Comparison of ENCODE assay signal across 9 cellular contexts in genomic region chr7:98133621-98134266, GRCh38. TPM values are rescaled to one million over a fixed set of nuclear protein-coding genes. Genes with fewer than 3 reads are reported as not detected.
DNase-seq lines count a peak whose midpoint lies in the region; ATAC-seq and TF ChIP-seq lines count a peak whose summit lies in the region.
"Had no signal": no experiment of that assay in that cellular context is flagged by ENCODE, and none has a peak within 500 bp of the region (broad histone marks: within the 10 kb centered on the region; RNA-seq: fewer than 3 reads in every experiment).

No MANE protein-coding gene starts in this region.

- H3K9ac ChIP-seq in adipocyte (ENCODE audit: low read length) = no peak overlapping the region

- no peaks in the 10 kb centered on the region for H3K9me3 Mint-ChIP-seq in progenitor cell of endocrine pancreas (ENCODE audit: low read depth)

- TF ChIP-seq CTCF in progenitor cell of endocrine pancreas (IDR thresholded peaks at IDR 0.05; ENCODE audit: unreplicated experiment) = no peak

- H3K4me3 Mint-ChIP-seq in progenitor cell of endocrine pancreas (ENCODE audit: low read depth) = no peak overlapping the region

- H3K27me3 ChIP-seq in adipocyte (replicated peaks; ENCODE audit: control insufficient read depth, insufficient read depth, low read length) = no peaks in the 10 kb centered on the region

- peaks cover 33% of the 10 kb centered on the region for H3K4me1 Mint-ChIP-seq in progenitor cell of endocrine pancreas (ENCODE audit: low read depth)

- H3K27ac Mint-ChIP-seq in progenitor cell of endocrine pancreas = peak overlapping the region; percentile 34

- peaks cover 32% of the 10 kb centered on the region for H3K4me1 ChIP-seq in adipocyte (ENCODE audit: control insufficient read depth, insufficient read depth, low read length)

- H3K36me3 Mint-ChIP-seq in progenitor cell of endocrine pancreas (ENCODE audit: insufficient read depth) = peaks cover 6% of the 10 kb centered on the region

- H3K9me3 ChIP-seq in adipocyte (ENCODE audit: control insufficient read depth, low read length) = no peaks in the 10 kb centered on the region

- peak; percentile 13 for ATAC-seq in GM19324 (IDR thresholded peaks at IDR 0.05; ENCODE audit: low FRiP score, unreplicated experiment)
- ATAC-seq in HG03175 (IDR thresholded peaks at IDR 0.05; ENCODE audit: unreplicated experiment) = peak; percentile 7

- no peaks in the 10 kb centered on the region for H3K27me3 Mint-ChIP-seq in progenitor cell of endocrine pancreas

- H3K36me3 ChIP-seq in adipocyte (ENCODE audit: control insufficient read depth, insufficient read depth, low read length, severe bottlenecking) = peaks cover 3% of the 10 kb centered on the region

- H3K4me3 ChIP-seq in adipocyte (ENCODE audit: low read length) = no peak overlapping the region

- peak; percentile 14 for DNase-seq in adipocyte (ENCODE audit: low read depth)
- no peak for DNase-seq in progenitor cell of endocrine pancreas (ENCODE audit: low spot score, unreplicated experiment)
- DNase-seq in NCI-H1092 treated with DMSO at 0.1 percent for 48 hours (lab: John Stamatoyannopoulos, UW) = no peak
- DNase-seq in NCI-H524 treated with DMSO at 0.1 percent for 48 hours (lab: John Stamatoyannopoulos, UW) = no peak
- no peak for DNase-seq in activated CD4-positive, CD25-positive, alpha-beta regulatory T cell (lab: John Stamatoyannopoulos, UW)
- no peak for DNase-seq in NCI-H128 (lab: John Stamatoyannopoulos, UW; ENCODE audit: unreplicated experiment)
- DNase-seq: left cardiac atrium had no signal

RNA-seq across cellular contexts. Expression of gene LMTK2, which starts 27.1 kb away (rescaled TPM):
- total RNA-seq in progenitor cell of endocrine pancreas = 31.0 and 32.3 TPM in 2 replicates
